16 cellular contexts compared by ENCODE assay signal in genomic region chr1:10494418-10494753, GRCh38. TPM values are rescaled to one million over a fixed set of nuclear protein-coding genes. Genes with fewer than 3 reads are reported as not detected.
A peak's percentile ranks its signal among the peaks of the same experiment; 100 is the strongest.
DNase-seq lines count a peak whose midpoint lies in the region; ATAC-seq, FAIRE-seq and TF ChIP-seq lines count a peak whose summit lies in the region.
"Had no signal": no experiment of that assay in that cellular context is flagged by ENCODE, and none has a peak within 500 bp of the region (broad histone marks: within the 10 kb centered on the region; RNA-seq: fewer than 3 reads in every experiment).

No MANE protein-coding gene starts in this region.

- H3K9me3 Mint-ChIP-seq in CD4-positive, alpha-beta T cell: no peaks in the 10 kb centered on the region
- H3K9me3 Mint-ChIP-seq in CD14-positive monocyte: peaks cover 0 to 2% (median 0%) of the 10 kb centered on the region in 7 donors
- H3K9me3 Mint-ChIP-seq: activated naive CD4-positive, alpha-beta T cell treated with anti-CD3 and anti-CD28 coated beads, Interleukin-2, amount 50 U/mL, for 24 hours; CD8-positive, alpha-beta T cell had no signal

- H3K36me3 ChIP-seq in keratinocyte (ENCODE audit: control insufficient read depth in 2 of 2, extremely low read depth in 1 of 2, insufficient read depth in 2 of 2, low read length in 2 of 2): peaks cover 2 to 10% of the 10 kb centered on the region in 2 experiments
- H3K36me3 ChIP-seq: colonic mucosa had no signal

- peak overlapping the region; percentile 86 for H3K4me2 ChIP-seq in keratinocyte (ENCODE audit: control insufficient read depth, extremely low read depth, insufficient read depth, low read depth, low read length)

- peak overlapping the region; percentile 93 for H3K27ac Mint-ChIP-seq in CD4-positive, alpha-beta T cell
- H3K27ac Mint-ChIP-seq in T-helper 17 cell (peak overlapping the region; percentile 84), CD14-positive monocyte (peak overlapping the region in 3 of 7 donors; percentile 37 to 80 (median 42))

- H3K27me3 ChIP-seq in CD4-positive, alpha-beta T cell (ENCODE audit: control insufficient read depth, insufficient read depth, low read length): no peaks in the 10 kb centered on the region
- H3K27me3 ChIP-seq in keratinocyte (ENCODE audit: control insufficient read depth, extremely low read depth, insufficient read depth, low read length): no peaks in the 10 kb centered on the region
- H3K27me3 ChIP-seq: colonic mucosa had no signal

- no peaks in the 10 kb centered on the region for H4K20me1 ChIP-seq in keratinocyte (ENCODE audit: control insufficient read depth, extremely low read depth, insufficient read depth, low read length)

- H3K4me3 Mint-ChIP-seq in CD4-positive, alpha-beta T cell: peak overlapping the region; percentile 80
- H3K4me3 Mint-ChIP-seq in T-helper 17 cell (peak overlapping the region; percentile 91), CD14-positive monocyte (no peak overlapping the region)

- DNase-seq in CD4-positive, alpha-beta T cell: no peak
- DNase-seq in T-helper 17 cell: no peak
- DNase-seq in keratinocyte (ENCODE audit: low read depth, low spot score): no peak
- no peak for DNase-seq in GM20000 (ENCODE audit: low spot score)
- DNase-seq in GM12892 (ENCODE audit: insufficient read length): no peak
- no peak for DNase-seq in CD14-positive monocyte (ENCODE audit: low spot score)

- CTCF ChIA-PET in CD4-positive, alpha-beta T cell (lab: Charles Lee): interaction anchor here (0.6 to 8.3 kb wide), 18 partner anchors 9 to 416 kb away, joined by 3 to 126 read pairs (median 5); partner anchors contain the start of genes CENPS, DFFA and PGD

- intact Hi-C loops in CD4-positive, alpha-beta T cell (cut with DNase I, micrococcal nuclease): loop anchor here (1.0 to 10.0 kb wide), 5 partner anchors 20 to 1150 kb away; partner anchors contain the start of genes CENPS (in 2 of the 2) and PEX14 (in 1 of the 2)
- intact Hi-C loops in CD14-positive monocyte (cut with micrococcal nuclease): loop anchor here (1.0 to 5.0 kb wide), 3 partner anchors 62 to 117 kb away; partner anchors contain the start of gene CENPS (in 2 of the 2)

- POLR2A ChIA-PET in CD4-positive, alpha-beta T cell (lab: Charles Lee): interaction anchor here (0.6 to 3.3 kb wide), 8 partner anchors 13 to 1413 kb away, joined by 3 to 33 read pairs (median 10); partner anchors contain the start of genes CENPS, PEX14 and TARDBP

- no peaks in the 10 kb centered on the region for H3K9me3 ChIP-seq in CD4-positive, alpha-beta T cell (ENCODE audit: control insufficient read depth, low read length)
- H3K9me3 ChIP-seq in T-helper 17 cell (ENCODE audit: control insufficient read depth, low read length, poor library complexity, severe bottlenecking) (no peaks in the 10 kb centered on the region), keratinocyte (ENCODE audit: control insufficient read depth, low read depth, low read length) (no peaks in the 10 kb centered on the region)
- H3K9me3 ChIP-seq: colonic mucosa had no signal

- no peak overlapping the region for H3K4me3 ChIP-seq in keratinocyte (ENCODE audit: control insufficient read depth in 2 of 3, extremely low read depth in 1 of 3, insufficient read depth in 2 of 3, low read depth in 1 of 3, low read length in 3 of 3)

- no peak overlapping the region for H3K27ac ChIP-seq in CD4-positive, alpha-beta T cell (ENCODE audit: low read depth, low read length)
- H3K27ac ChIP-seq in keratinocyte (ENCODE audit: control insufficient read depth, insufficient read depth, low read length): no peak overlapping the region

- H3K9me1 ChIP-seq in keratinocyte (ENCODE audit: control insufficient read depth, extremely low read depth, insufficient read depth, low read length): no peaks in the 10 kb centered on the region

- peaks cover 28% of the 10 kb centered on the region for H3K36me3 Mint-ChIP-seq in CD4-positive, alpha-beta T cell (ENCODE audit: low read depth)
- no peaks in the 10 kb centered on the region for H3K36me3 Mint-ChIP-seq in T-helper 17 cell (ENCODE audit: low read depth)
- H3K36me3 Mint-ChIP-seq in CD14-positive monocyte: peaks cover 32 to 41% of the 10 kb centered on the region in 2 donors
- H3K36me3 Mint-ChIP-seq: activated naive CD4-positive, alpha-beta T cell treated with anti-CD3 and anti-CD28 coated beads, Interleukin-2, amount 50 U/mL, for 24 hours had no signal

- TF ChIP-seq POLR2A in GM12892 (IDR thresholded peaks at IDR 0.05; ENCODE audit: low read depth, low read length): no peak

- H3K9ac ChIP-seq in keratinocyte (ENCODE audit: control insufficient read depth, extremely low read depth, insufficient read depth, low read length): no peak overlapping the region

- H3K27me3 Mint-ChIP-seq in CD4-positive, alpha-beta T cell: no peaks in the 10 kb centered on the region
- no peaks in the 10 kb centered on the region for H3K27me3 Mint-ChIP-seq in T-helper 17 cell
- H3K27me3 Mint-ChIP-seq in CD14-positive monocyte (ENCODE audit: low read depth in 3 of 3): peaks cover 0 to 2% (median 0%) of the 10 kb centered on the region in 3 donors
- H3K27me3 Mint-ChIP-seq: activated CD4-positive, alpha-beta T cell treated with anti-CD3 and anti-CD28 coated beads for 36 hours; activated naive CD4-positive, alpha-beta T cell treated with anti-CD3 and anti-CD28 coated beads, Interleukin-2, amount 50 U/mL, for 24 hours had no signal

- H3K4me1 Mint-ChIP-seq in CD4-positive, alpha-beta T cell (ENCODE audit: low read depth): peaks cover 54% of the 10 kb centered on the region
- H3K4me1 Mint-ChIP-seq in T-helper 17 cell: peaks cover 37% of the 10 kb centered on the region
- H3K4me1 Mint-ChIP-seq in CD14-positive monocyte: peaks cover 14% of the 10 kb centered on the region

- dilution Hi-C loops in keratinocyte (cut with MboI; ENCODE audit: extremely low pct_ligation_motif_present, low sequenced_read_pairs): no loop called here

- H2AFZ ChIP-seq in keratinocyte (ENCODE audit: control insufficient read depth, low read length): no peak overlapping the region

- FAIRE-seq in keratinocyte (lab: Jason Lieb, UNC) (no peak), GM12892 (lab: Jason Lieb, UNC) (no peak)
- FAIRE-seq: H1 had no signal

- no peak for ATAC-seq in CD4-positive, alpha-beta T cell (ENCODE audit: poor library complexity)
- ATAC-seq in GM21576 (IDR thresholded peaks at IDR 0.05; ENCODE audit: unreplicated experiment): peak; percentile 5
- ATAC-seq in T-helper 17 cell: no peak
- ATAC-seq in HG03442 (IDR thresholded peaks at IDR 0.05; ENCODE audit: unreplicated experiment): no peak

- H3K4me1 ChIP-seq in keratinocyte (ENCODE audit: control insufficient read depth, extremely low read depth, insufficient read depth, low read length): peaks cover 22% of the 10 kb centered on the region

- TF ChIP-seq CTCF in CD4-positive, alpha-beta T cell (IDR thresholded peaks at IDR 0.05): no peak
- TF ChIP-seq CTCF in keratinocyte (optimal IDR thresholded peaks at IDR 0.05 in 1 of 3, IDR thresholded peaks at IDR 0.05 in 1 of 3, conservative IDR thresholded peaks at IDR 0.05 in 1 of 3; ENCODE audit: extremely low read depth in 1 of 3, insufficient read depth in 2 of 3, low read length in 3 of 3) (no peak), GM20000 (IDR thresholded peaks at IDR 0.05; ENCODE audit: extremely low read depth, missing control alignments) (no peak), CD14-positive monocyte (IDR thresholded peaks at IDR 0.05) (no peak)

- H3K79me2 ChIP-seq in keratinocyte (ENCODE audit: control insufficient read depth, insufficient read depth, low read length): peaks cover 73% of the 10 kb centered on the region

RNA-seq across cellular contexts. Expression of gene PEX14, which starts 19.6 kb away (rescaled TPM):
- total RNA-seq in CD4-positive, alpha-beta T cell: 10 to 100 TPM; 13.3 to 14.8 TPM
- total RNA-seq in T-helper 17 cell: 10 to 100 TPM; 16.0 TPM
- polyA plus RNA-seq in keratinocyte (7.3 to 19.4 TPM (median 8.4 TPM) in 3 replicates), CD14-positive monocyte (1 to 10 TPM; 2.2 to 2.7 TPM)
- 3.3 TPM for polyA plus RNA-seq in keratinocyte (2011; ENCODE audit: low read depth)
- 7.5 and 15.1 TPM in 2 replicates for polyA plus RNA-seq in keratinocyte (2011; cell fraction: cytosol; rRNA removed)
- polyA plus RNA-seq in keratinocyte (2011; cell fraction: nucleus; rRNA removed): 35.5 and 39.3 TPM in 2 replicates
- polyA plus RNA-seq in keratinocyte (2012; ENCODE audit: low replicate concordance): 16.7 and 23.8 TPM in 2 replicates
- polyA minus RNA-seq in keratinocyte: 9.4 to 18.0 TPM (median 10.6 TPM) in 3 replicates
- 14.6 TPM for polyA minus RNA-seq in keratinocyte (2011; cell fraction: cytosol; rRNA and poly(A)+ RNA removed)
- polyA minus RNA-seq in keratinocyte (2011; cell fraction: nucleus; rRNA and poly(A)+ RNA removed): 12.5 and 18.2 TPM in 2 replicates
- polyA plus RNA-seq in GM12892 (2012; ENCODE audit: missing spikeins): 10.7 TPM

RNA-seq across cellular contexts. Expression of gene DFFA, which starts 22.1 kb away (rescaled TPM):
- total RNA-seq in CD4-positive, alpha-beta T cell: 1 to 10 TPM; 7.4 to 9.1 TPM
- 10 to 100 TPM; 14.6 to 15.1 TPM for total RNA-seq in T-helper 17 cell
- polyA plus RNA-seq in keratinocyte (44.4 to 63.1 TPM (median 53.1 TPM) in 3 replicates), CD14-positive monocyte (10 to 100 TPM; 17.3 to 17.8 TPM)
- polyA plus RNA-seq in keratinocyte (2011; ENCODE audit: low read depth): 35.4 TPM
- 40.6 and 46.4 TPM in 2 replicates for polyA plus RNA-seq in keratinocyte (2011; cell fraction: cytosol; rRNA removed)
- polyA plus RNA-seq in keratinocyte (2011; cell fraction: nucleus; rRNA removed): 31.0 and 31.3 TPM in 2 replicates
- 18.7 and 58.0 TPM in 2 replicates for polyA plus RNA-seq in keratinocyte (2012; ENCODE audit: low replicate concordance)
- polyA minus RNA-seq in keratinocyte: 55.7 to 77.5 TPM (median 66.3 TPM) in 3 replicates
- 36.6 TPM for polyA minus RNA-seq in keratinocyte (2011; cell fraction: cytosol; rRNA and poly(A)+ RNA removed)
- polyA minus RNA-seq in keratinocyte (2011; cell fraction: nucleus; rRNA and poly(A)+ RNA removed): 16.8 and 30.4 TPM in 2 replicates
- 37.9 TPM for polyA plus RNA-seq in GM12892 (2012; ENCODE audit: missing spikeins)

RNA-seq across cellular contexts. Expression of gene CORT, which starts 44.6 kb away (rescaled TPM):
- total RNA-seq in CD4-positive, alpha-beta T cell: under 1 TPM in 1 of 2 experiments, not detected in 1; 0.25 TPM
- under 1 TPM; 0.42 to 0.52 TPM for total RNA-seq in T-helper 17 cell
- polyA plus RNA-seq in keratinocyte (0.17 TPM in 1 of 3 replicates, not detected in the others), CD14-positive monocyte (not detected)
- polyA plus RNA-seq in keratinocyte (2011; ENCODE audit: low read depth): not detected
- polyA plus RNA-seq in keratinocyte (2011; cell fraction: cytosol; rRNA removed): not detected in 2 replicates
- 0.27 TPM in 1 of 2 replicates, not detected in the other for polyA plus RNA-seq in keratinocyte (2011; cell fraction: nucleus; rRNA removed)
- not detected in 2 replicates for polyA plus RNA-seq in keratinocyte (2012; ENCODE audit: low replicate concordance)
- polyA minus RNA-seq in keratinocyte: not detected in 3 replicates
- not detected for polyA minus RNA-seq in keratinocyte (2011; cell fraction: cytosol; rRNA and poly(A)+ RNA removed)
- polyA minus RNA-seq in keratinocyte (2011; cell fraction: nucleus; rRNA and poly(A)+ RNA removed): not detected in 2 replicates
- not detected for polyA plus RNA-seq in GM12892 (2012; ENCODE audit: missing spikeins)
- total RNA-seq: renal cortical epithelial cell, SK-MEL-5, subcutaneous adipose tissue had no signal

Comparison
In these comparisons a context has a peak if more than half of its experiments do, and no peak if none do; other contexts are left out.
1. H3K4me3 Mint-ChIP-seq: peak in CD4-positive, alpha-beta T cell (single experiment) and T-helper 17 cell (single experiment); none in CD14-positive monocyte (0 of 2).